ENCODE assay signal across 8 cellular contexts in the genomic region with DNA sequence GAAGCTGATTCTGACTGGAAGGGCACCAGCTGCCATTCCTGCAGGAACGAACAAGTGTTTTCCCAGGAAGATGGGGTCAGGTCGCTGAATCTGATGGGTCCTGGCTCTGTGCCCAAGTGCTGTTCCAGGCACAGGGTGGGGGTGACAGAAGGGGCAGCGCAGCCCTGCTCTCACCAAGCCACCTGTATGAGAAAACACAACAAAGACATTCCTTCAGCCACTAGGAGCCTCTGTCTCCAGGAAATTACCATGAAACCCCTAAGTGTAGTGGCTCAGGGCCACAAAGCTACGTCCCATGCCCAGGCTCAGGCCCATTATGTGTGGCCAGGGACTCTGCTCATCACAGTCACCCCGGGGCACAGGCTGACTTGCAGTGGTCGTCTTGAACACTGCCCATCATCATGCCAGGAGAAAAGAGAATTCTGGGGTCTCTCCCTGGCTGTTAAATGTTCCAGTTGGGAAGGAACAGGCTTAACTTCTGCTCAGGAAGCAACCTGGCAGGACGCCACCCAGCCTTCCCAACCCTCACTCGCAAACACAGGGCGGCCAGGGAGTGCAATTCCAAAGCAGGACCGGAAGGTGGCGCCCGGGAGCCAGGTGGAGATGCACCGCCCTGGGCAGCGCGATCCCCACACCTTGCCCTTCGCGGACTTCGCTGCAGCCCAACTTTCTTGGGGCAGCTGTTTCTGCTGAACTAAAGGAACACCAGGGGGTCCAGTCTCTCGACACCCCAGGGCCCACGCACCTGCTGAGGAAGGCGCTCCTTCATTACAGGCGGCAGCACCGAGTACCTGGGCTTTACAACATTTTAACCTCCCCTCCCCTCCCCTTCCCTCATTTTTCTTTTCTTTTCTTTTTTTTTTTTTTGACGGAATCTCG. TPM values are rescaled to one million over a fixed set of nuclear protein-coding genes. Genes with fewer than 3 reads are reported as not detected.
DNase-seq lines count a peak whose midpoint lies in the region; ATAC-seq, FAIRE-seq and TF ChIP-seq lines count a peak whose summit lies in the region.

No MANE protein-coding gene starts in this region.

- H3K27me3 Mint-ChIP-seq in CD4-positive, alpha-beta memory T cell, result peaks cover 0 to 2% of the 10 kb centered on the region in 2 donors

- H3K27me3 ChIP-seq in CD4-positive, alpha-beta memory T cell (ENCODE audit: insufficient read depth, low read length), result no peaks in the 10 kb centered on the region
- no peaks in the 10 kb centered on the region; the same call in 1 of the 2 replicates for H3K27me3 ChIP-seq in SJCRH30
- H3K27me3 ChIP-seq in pancreas, result no peaks in the 10 kb centered on the region
- no peaks in the 10 kb centered on the region for H3K27me3 ChIP-seq in thyroid gland

- POLR2A ChIA-PET in CD4-positive, alpha-beta memory T cell (lab: Charles Lee; ENCODE audit: partially characterized antibody), result interaction anchor here (1.4 kb wide), 1 partner anchor 15 kb away, joined by 5 read pairs; a partner anchor contains a TSS

- ATAC-seq in GM21423 (IDR thresholded peaks at IDR 0.05; ENCODE audit: unreplicated experiment) (peak; percentile 76), pancreas (peak; percentile 95 to 100 (median 98))

- peak in 1 of 2 donors; percentile 42 for TF ChIP-seq POLR2A in thyroid gland (IDR thresholded peaks at IDR 0.05)

- H3K4me3 Mint-ChIP-seq in CD4-positive, alpha-beta memory T cell, result peak overlapping the region in 5 of 8 donors; percentile 20 to 52 (median 33)

- DNase-seq in CD4-positive, alpha-beta memory T cell, result peak; percentile 64 to 75 (median 68)
- DNase-seq in LNCaP clone FGC (ENCODE audit: low read depth) (peak; percentile 46), SJCRH30 (peak; percentile 89 to 93), glomerular visceral epithelial cell (ENCODE audit: extremely low spot score) (peak; percentile 77), pancreas (peak; percentile 84 to 98 (median 94)), thyroid gland (peak; percentile 97 to 98)
- peak; percentile 63 for DNase-seq in activated gamma-delta T cell treated with anti-CD3 and anti-CD28 coated beads, Interleukin-2, amount 50 U/mL, for 16 hours (ENCODE audit: low read depth)

- H3K9me3 ChIP-seq in CD4-positive, alpha-beta memory T cell (ENCODE audit: control insufficient read depth in 1 of 2, low read length in 2 of 2), result no peaks in the 10 kb centered on the region
- H3K9me3 ChIP-seq in SJCRH30 (replicated peaks) (no peaks in the 10 kb centered on the region), pancreas (no peaks in the 10 kb centered on the region), thyroid gland (no peaks in the 10 kb centered on the region)

- intact Hi-C loops in CD4-positive, alpha-beta memory T cell (cut with micrococcal nuclease), result loop anchor here (1.0 kb wide), 2 partner anchors 28 to 135 kb away; no protein-coding TSS in a partner anchor
- intact Hi-C loops in pancreas (cut with DNase I), result no loop called here
- intact Hi-C loops in thyroid gland (cut with DNase I), result no loop called here

- peaks cover 4% of the 10 kb centered on the region for H3K4me1 ChIP-seq in CD4-positive, alpha-beta memory T cell (ENCODE audit: insufficient read depth, low read length)
- H3K4me1 ChIP-seq in SJCRH30 (peaks cover 12% of the 10 kb centered on the region), pancreas (peaks cover 0 to 3% (median 0%) of the 10 kb centered on the region in 3 donors), thyroid gland (peaks cover 18 to 53% of the 10 kb centered on the region in 2 donors)

- CTCF ChIA-PET in CD4-positive, alpha-beta memory T cell (lab: Charles Lee; ENCODE audit: partially characterized antibody), result interaction anchor here (0.8 to 4.6 kb wide), 5 partner anchors 18 to 50 kb away, joined by 3 to 57 read pairs (median 3); no protein-coding TSS in a partner anchor

- TF ChIP-seq CTCF in LNCaP clone FGC (IDR thresholded peaks at IDR 0.05; ENCODE audit: control insufficient read depth, extremely low read depth, insufficient read depth), result peak; percentile 97
- TF ChIP-seq CTCF in pancreas (IDR thresholded peaks at IDR 0.05), result peak; percentile 96 to 99 (median 98)
- TF ChIP-seq CTCF in thyroid gland (IDR thresholded peaks at IDR 0.05), result peak; percentile 97 to 100 (median 98)

- H3K27ac ChIP-seq in CD4-positive, alpha-beta memory T cell (ENCODE audit: low read depth, low read length), result no peak overlapping the region
- H3K27ac ChIP-seq in SJCRH30 (no peak overlapping the region), pancreas (no peak overlapping the region), thyroid gland (peak overlapping the region; percentile 71 to 94 (median 93))

- no peak overlapping the region for H3K4me3 ChIP-seq in CD4-positive, alpha-beta memory T cell (ENCODE audit: low read length in 2 of 2)
- H3K4me3 ChIP-seq in LNCaP clone FGC (ENCODE audit: low read depth, low read length) (0 out of 2 replicates have a peak overlapping the region, but pooled peaks have one; percentile 13), SJCRH30 (no peak overlapping the region), pancreas (no peak overlapping the region), thyroid gland (replicated peaks in 1 of 3) (no peak overlapping the region)

- H3K9me3 Mint-ChIP-seq in CD4-positive, alpha-beta memory T cell, result no peaks in the 10 kb centered on the region

- no peaks in the 10 kb centered on the region for H3K36me3 ChIP-seq in CD4-positive, alpha-beta memory T cell (ENCODE audit: insufficient read depth, low read length)
- no peaks in the 10 kb centered on the region for H3K36me3 ChIP-seq in SJCRH30
- no peaks in the 10 kb centered on the region for H3K36me3 ChIP-seq in pancreas
- no peaks in the 10 kb centered on the region for H3K36me3 ChIP-seq in thyroid gland

- peaks cover 0 to 5% (median under 1%) of the 10 kb centered on the region in 4 donors for H3K4me1 Mint-ChIP-seq in CD4-positive, alpha-beta memory T cell

- FAIRE-seq in pancreas (lab: Jason Lieb, UNC), result no peak

- no peak overlapping the region for H3K27ac Mint-ChIP-seq in CD4-positive, alpha-beta memory T cell

- WGBS in pancreas, 2 donors, result 11% methylated on average over 22 to 25 of the region's 25 CpGs
- 5 to 17% methylated on average over 18 to 22 of the region's 25 CpGs for WGBS in thyroid gland, 2 donors

- no peaks in the 10 kb centered on the region for H3K36me3 Mint-ChIP-seq in CD4-positive, alpha-beta memory T cell

RNA-seq across cellular contexts. Expression of a gene that starts 11.0 kb away (rescaled TPM):
- total RNA-seq in CD4-positive, alpha-beta memory T cell, result not detected
- not detected for polyA plus RNA-seq in CD4-positive, alpha-beta memory T cell
- total RNA-seq in SJCRH30 (2014; rRNA removed; shearing (Covaris generic)), result not detected in 2 replicates
- 10 to 100 TPM in 1 of 6 donors, under 1 TPM in 1, not detected in 4; 0.14 to 21.6 TPM for total RNA-seq in pancreas
- polyA plus RNA-seq in pancreas, result 1 to 10 TPM in 1 of 2 donors, under 1 TPM in 1; 0.95 to 3.1 TPM
- 100 to 1,000 TPM in 2 of 4 donors, 10 to 100 TPM in 2; 24.8 to 323 (median 116) TPM for total RNA-seq in thyroid gland

RNA-seq across cellular contexts. Expression of a gene that starts 15.1 kb away (rescaled TPM):
- 10 to 100 TPM; 17.2 to 20.0 TPM for total RNA-seq in CD4-positive, alpha-beta memory T cell
- 10 to 100 TPM; 22.3 to 32.2 TPM for polyA plus RNA-seq in CD4-positive, alpha-beta memory T cell
- not detected in 2 replicates for total RNA-seq in SJCRH30 (2014; rRNA removed; shearing (Covaris generic))
- total RNA-seq in pancreas (1 to 10 TPM in 1 of 6 donors, under 1 TPM in 2, not detected in 3; 0.75 to 1.3 (median 0.76) TPM), thyroid gland (1 to 10 TPM in 1 of 4 donors, under 1 TPM in 2, not detected in 1; 0.22 to 3.6 (median 0.63) TPM)
- 1 to 10 TPM in 1 of 2 donors, under 1 TPM in 1; 0.28 to 1.3 TPM for polyA plus RNA-seq in pancreas

Comparison
In these comparisons a context has a peak if more than half of its experiments do, and no peak if none do; other contexts are left out.
1. DNase-seq: peak in every context shown above with its lines; median percentile 98 in thyroid gland; 94 in pancreas; 91 in SJCRH30; 77 in glomerular visceral epithelial cell; 68 in CD4-positive, alpha-beta memory T cell; 63 in activated gamma-delta T cell treated with anti-CD3 and anti-CD28 coated beads, Interleukin-2, amount 50 U/mL, for 16 hours; 46 in LNCaP clone FGC.
2. H3K27ac ChIP-seq: peak in thyroid gland (3 of 3); none in CD4-positive, alpha-beta memory T cell (single experiment), SJCRH30 (single experiment) and pancreas (0 of 4).
3. Peak in every context shown above with its lines, with median percentiles within 50 percentile points of each other: CTCF ChIP-seq.